29 cellular contexts compared by ENCODE assay signal in the genomic region with DNA sequence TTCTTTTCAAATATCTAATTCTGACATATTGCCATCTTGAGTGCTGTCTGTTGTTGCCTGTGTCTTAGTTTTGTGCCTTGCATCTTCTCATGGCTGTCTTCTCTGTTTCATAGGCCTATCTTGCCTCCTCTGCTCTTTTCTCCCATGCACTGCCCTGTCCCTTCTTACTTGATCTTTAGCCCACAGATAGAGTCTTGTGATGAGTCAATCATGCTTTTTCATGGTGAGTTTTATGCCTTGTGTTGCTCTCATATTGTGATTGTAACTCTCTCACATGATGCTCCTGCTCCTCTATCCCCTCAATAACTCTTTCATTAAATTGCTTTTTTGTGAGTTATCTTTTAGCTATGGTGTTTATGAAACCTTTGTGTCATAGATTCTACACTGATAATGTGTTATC.
"Had no signal": no experiment of that assay in that cellular context is flagged by ENCODE, and none has a peak within 500 bp of the region (broad histone marks: within the 10 kb centered on the region; RNA-seq: fewer than 3 reads in every experiment).

No MANE protein-coding gene starts in this region.

- H3K36me3 ChIP-seq: adrenal gland, ascending aorta, heart left ventricle, neutrophil, ovary, right lobe of liver, upper lobe of left lung had no signal

- H3K9me3 Mint-ChIP-seq: brain; stimulated activated effector memory CD8-positive, alpha-beta T cell treated with anti-CD3 and anti-CD28 coated beads, Interleukin-12 subunit alpha, Interleukin-12 subunit beta, amount 100 ng/mL, for 72 hours; stimulated activated naive CD8-positive, alpha-beta T cell treated with anti-CD3 and anti-CD28 coated beads, Interleukin-15, Interleukin-2, amounts not matched to agents 100 ng/mL and 50 ng/mL, for 24 hours; T-cell had no signal

- H3K36me3 Mint-ChIP-seq: activated naive CD8-positive, alpha-beta T cell; brain; immature natural killer cell; natural killer cell treated with Interleukin-12 subunit alpha and Interleukin-12 subunit beta and Interleukin-15 and Interleukin-18, amount 100 ng/mL, for 72 hours; stimulated activated effector memory CD8-positive, alpha-beta T cell treated with anti-CD3 and anti-CD28 coated beads, Interleukin-12 subunit alpha, Interleukin-12 subunit beta, amount 100 ng/mL, for 72 hours; T-cell had no signal

- H3K27me3 Mint-ChIP-seq: activated naive CD8-positive, alpha-beta T cell; brain; natural killer cell treated with Interleukin-12 subunit alpha and Interleukin-12 subunit beta and Interleukin-15 and Interleukin-18, amount 100 ng/mL, for 72 hours; progenitor cell of endocrine pancreas; stimulated activated naive CD8-positive, alpha-beta T cell treated with anti-CD3 and anti-CD28 coated beads, Interleukin-15, Interleukin-2, amounts not matched to agents 100 ng/mL and 50 ng/mL, for 24 hours; T-cell had no signal

- H3K4me1 Mint-ChIP-seq: activated CD4-positive, alpha-beta T cell treated with anti-CD3 and anti-CD28 coated beads for 36 hours; immature natural killer cell; stimulated activated effector memory CD8-positive, alpha-beta T cell treated with anti-CD3 and anti-CD28 coated beads, Interleukin-12 subunit alpha, Interleukin-12 subunit beta, amount 100 ng/mL, for 72 hours; T-cell had no signal

- H3K4me3 Mint-ChIP-seq: activated CD4-positive, alpha-beta T cell treated with anti-CD3 and anti-CD28 coated beads for 36 hours; activated naive CD8-positive, alpha-beta T cell; activated T-cell treated with anti-CD3 and anti-CD28 coated beads, Interleukin-2, amount 50 U/mL, for 72 hours; brain; immature natural killer cell; natural killer cell treated with Interleukin-12 subunit alpha and Interleukin-12 subunit beta and Interleukin-15 and Interleukin-18, amount 100 ng/mL, for 72 hours; stimulated activated effector memory CD8-positive, alpha-beta T cell treated with anti-CD3 and anti-CD28 coated beads, Interleukin-12 subunit alpha, Interleukin-12 subunit beta, amount 100 ng/mL, for 72 hours; stimulated activated naive CD8-positive, alpha-beta T cell treated with anti-CD3 and anti-CD28 coated beads, Interleukin-15, Interleukin-2, amounts not matched to agents 100 ng/mL and 50 ng/mL, for 24 hours; T-cell had no signal

- H3K9me3 ChIP-seq: adrenal gland, ascending aorta, heart left ventricle, neutrophil, ovary, right lobe of liver, upper lobe of left lung had no signal

- H3K4me3 ChIP-seq: adrenal gland, ascending aorta, coronary artery, dorsolateral prefrontal cortex, heart left ventricle, ovary, right lobe of liver, skin epidermis, upper lobe of left lung had no signal

- H3K27ac ChIP-seq: adrenal gland, ascending aorta, coronary artery, dorsolateral prefrontal cortex, heart left ventricle, neutrophil, ovary, right lobe of liver, skin epidermis, upper lobe of left lung had no signal

- DNase-seq: activated CD4-positive, alpha-beta T cell treated with anti-CD3 and anti-CD28 coated beads for 36 hours; activated CD4-positive, CD25-positive, alpha-beta regulatory T cell; activated effector memory CD4-positive, alpha-beta T cell treated with Interleukin-2 at 50 U/mL for 16 hours; activated naive CD4-positive, alpha-beta T cell treated with Interleukin-2 at 50 U/mL for 16 hours; activated T-cell treated with anti-CD3 and anti-CD28 coated beads for 4 hours; activated T-cell treated with anti-CD3 and anti-CD28 coated beads, Interleukin-2, amount 50 U/mL, for 72 hours; adrenal gland; dorsolateral prefrontal cortex; effector memory CD4-positive, alpha-beta T cell; heart left ventricle; hypothalamus; immature natural killer cell; kidney; left colon; ovary; right lobe of liver; stimulated activated CD4-positive, alpha-beta T cell treated with anti-CD3 and anti-CD28 coated beads, Interleukin-4, amount 100 ng/mL, for 24 hours; T-cell; upper lobe of left lung had no signal

- H3K4me1 ChIP-seq: adrenal gland, ascending aorta, right lobe of liver, upper lobe of left lung had no signal

- H3K27ac Mint-ChIP-seq: activated CD4-positive, alpha-beta T cell treated with anti-CD3 and anti-CD28 coated beads for 36 hours; activated naive CD8-positive, alpha-beta T cell; activated T-cell treated with anti-CD3 and anti-CD28 coated beads, Interleukin-2, amount 50 U/mL, for 72 hours; brain; immature natural killer cell; natural killer cell treated with Interleukin-12 subunit alpha and Interleukin-12 subunit beta and Interleukin-15 and Interleukin-18, amount 100 ng/mL, for 72 hours; progenitor cell of endocrine pancreas; stimulated activated effector memory CD8-positive, alpha-beta T cell treated with anti-CD3 and anti-CD28 coated beads, Interleukin-12 subunit alpha, Interleukin-12 subunit beta, amount 100 ng/mL, for 72 hours; stimulated activated naive CD8-positive, alpha-beta T cell treated with anti-CD3 and anti-CD28 coated beads, Interleukin-15, Interleukin-2, amounts not matched to agents 100 ng/mL and 50 ng/mL, for 24 hours; T-cell had no signal

- ATAC-seq: activated CD4-positive, alpha-beta T cell treated with anti-CD3 and anti-CD28 coated beads for 36 hours; activated T-cell treated with anti-CD3 and anti-CD28 coated beads, Interleukin-2, amount 50 U/mL, for 72 hours; heart left ventricle; left colon; natural killer cell treated with Interleukin-12 subunit alpha and Interleukin-12 subunit beta and Interleukin-15 and Interleukin-18, amount 100 ng/mL, for 72 hours; right lobe of liver; stimulated activated effector memory CD8-positive, alpha-beta T cell treated with anti-CD3 and anti-CD28 coated beads, Interleukin-12 subunit alpha, Interleukin-12 subunit beta, amount 100 ng/mL, for 72 hours; T-cell had no signal

- H3K27me3 ChIP-seq: adrenal gland, ascending aorta, dorsolateral prefrontal cortex, heart left ventricle, neutrophil, ovary, right lobe of liver, upper lobe of left lung had no signal
